7 cellular contexts compared by ENCODE assay signal in the genomic region with DNA sequence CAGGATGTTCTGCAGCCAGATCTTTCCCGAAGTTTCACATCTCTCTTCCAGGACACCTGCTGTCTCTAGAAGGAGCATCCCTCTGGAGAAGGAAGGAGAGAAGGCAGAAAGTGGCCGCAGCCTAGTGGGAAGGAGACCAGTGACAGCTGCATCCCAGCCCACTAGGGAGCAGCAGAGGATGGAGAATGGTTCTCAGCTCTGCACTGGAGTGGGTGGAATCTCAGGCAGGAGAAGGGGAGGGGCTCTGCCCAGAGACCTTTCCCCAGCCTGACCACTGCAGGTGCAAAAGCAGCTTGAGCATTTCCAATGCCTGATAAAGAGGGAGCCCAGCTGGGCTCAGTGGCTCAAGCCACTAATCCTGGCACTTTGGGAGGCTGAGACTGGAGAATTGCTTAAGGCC. TPM values are rescaled to one million over a fixed set of nuclear protein-coding genes. Genes with fewer than 3 reads are reported as not detected.
DNase-seq lines count a peak whose midpoint lies in the region; FAIRE-seq and TF ChIP-seq lines count a peak whose summit lies in the region.

No MANE protein-coding gene starts in this region.

- peaks cover 0 to 3% of the 10 kb centered on the region in 2 donors for H3K36me3 Mint-ChIP-seq in CD4-positive, alpha-beta memory T cell

- peaks cover 17 to 27% (median 21%) of the 10 kb centered on the region in 4 donors for H3K4me1 Mint-ChIP-seq in CD4-positive, alpha-beta memory T cell

- no peak overlapping the region for H3K4me3 ChIP-seq in CD4-positive, alpha-beta memory T cell (ENCODE audit: low read length in 2 of 2)

- no peaks in the 10 kb centered on the region for H3K9me3 ChIP-seq in CD4-positive, alpha-beta memory T cell (ENCODE audit: control insufficient read depth in 1 of 2, low read length in 2 of 2)

- no peak for FAIRE-seq in GM19239 (lab: Jason Lieb, UNC)

- DNase-seq in GM13976 (ENCODE audit: low spot score) (no peak), NCI-H187 (lab: John Stamatoyannopoulos, UW) (peak; percentile 36 to 52), SW 1271 (lab: John Stamatoyannopoulos, UW) (peak; percentile 22 to 68), foreskin melanocyte (peak; percentile 10), pons (ENCODE audit: low spot score) (peak; percentile 80), GM19239 (ENCODE audit: insufficient read length, low spot score) (no peak)
- no peak for DNase-seq in CD4-positive, alpha-beta memory T cell

- intact Hi-C loops in CD4-positive, alpha-beta memory T cell (cut with micrococcal nuclease): no loop called here

- H3K36me3 ChIP-seq in CD4-positive, alpha-beta memory T cell (ENCODE audit: insufficient read depth, low read length): no peaks in the 10 kb centered on the region

- peaks cover 38 to 42% of the 10 kb centered on the region in 2 donors for H3K27me3 Mint-ChIP-seq in CD4-positive, alpha-beta memory T cell

- no peak overlapping the region for H3K27ac ChIP-seq in CD4-positive, alpha-beta memory T cell (ENCODE audit: low read depth, low read length)

- H3K27ac Mint-ChIP-seq in CD4-positive, alpha-beta memory T cell: peak overlapping the region in 1 of 7 donors; percentile 8

- no peak overlapping the region for H3K4me3 Mint-ChIP-seq in CD4-positive, alpha-beta memory T cell

- POLR2A ChIA-PET in CD4-positive, alpha-beta memory T cell (lab: Charles Lee; ENCODE audit: partially characterized antibody): no interaction called here

- peaks cover 0 to 4% (median 0%) of the 10 kb centered on the region in 8 donors for H3K9me3 Mint-ChIP-seq in CD4-positive, alpha-beta memory T cell

- H3K4me1 ChIP-seq in CD4-positive, alpha-beta memory T cell (ENCODE audit: insufficient read depth, low read length): peaks cover 19% of the 10 kb centered on the region

- CTCF ChIA-PET in CD4-positive, alpha-beta memory T cell (lab: Charles Lee; ENCODE audit: partially characterized antibody): interaction anchor here (0.7 to 2.3 kb wide), 14 partner anchors 9 to 314 kb away, joined by 3 to 39 read pairs (median 4); no protein-coding TSS in a partner anchor

- in situ Hi-C loops in GM13976 (cut with MboI; ENCODE audit: low sequenced_read_pairs, unreplicated experiment): no loop called here

- peaks cover 29% of the 10 kb centered on the region for H3K27me3 ChIP-seq in CD4-positive, alpha-beta memory T cell (ENCODE audit: insufficient read depth, low read length)

- TF ChIP-seq CTCF in GM13976 (IDR thresholded peaks at IDR 0.05; ENCODE audit: borderline replicate concordance, control extremely low read depth, extremely low read depth, insufficient read depth, missing control alignments): peak; percentile 51

RNA-seq across cellular contexts. Expression of gene NCR2, which starts 32.3 kb away (rescaled TPM):
- total RNA-seq in CD4-positive, alpha-beta memory T cell: not detected
- polyA plus RNA-seq in CD4-positive, alpha-beta memory T cell: not detected

Comparison
In these comparisons a context has a peak if more than half of its experiments do, and no peak if none do; other contexts are left out.
1. DNase-seq: peak in NCI-H187 (2 of 2), SW 1271 (2 of 2), foreskin melanocyte (single experiment) and pons (single experiment); none in GM13976 (single experiment), CD4-positive, alpha-beta memory T cell (0 of 5) and GM19239 (single experiment).